Comparison of ENCODE assay signal across 27 cellular contexts in genomic region chr2:9343524-9343923, GRCh38.
"Had no signal": no experiment of that assay in that cellular context is flagged by ENCODE, and none has a peak within 500 bp of the region (broad histone marks: within the 10 kb centered on the region; RNA-seq: fewer than 3 reads in every experiment).

No MANE protein-coding gene starts in this region.

- H3K4me3 Mint-ChIP-seq: naive thymus-derived CD8-positive, alpha-beta T cell; nephron; neural progenitor cell; stimulated activated naive B cell treated with anti-CD40 and anti-IgM and Interleukin-4, amounts not matched to agents 10 μg/mL and 1 μg/mL and 100 μg/mL, for 72 hours had no signal

- H3K27ac Mint-ChIP-seq: nephron; neural progenitor cell; stimulated activated naive B cell treated with anti-CD40 and anti-IgM and Interleukin-4, amounts not matched to agents 10 μg/mL and 1 μg/mL and 100 μg/mL, for 72 hours had no signal

- H3K27me3 ChIP-seq: left lung, neural progenitor cell, neutrophil, stomach, testis, thyroid gland, transverse colon, upper lobe of left lung had no signal

- H3K9ac ChIP-seq: neural progenitor cell, parathyroid adenoma had no signal

- H2AFZ ChIP-seq: neural progenitor cell, parathyroid adenoma had no signal

- H3K4me2 ChIP-seq: neural progenitor cell had no signal

- FAIRE-seq: keratinocyte had no signal

- H3K4me3 ChIP-seq: left lung, lower lobe of right lung, neural progenitor cell, skin epidermis, stomach, testis, thyroid gland, transverse colon, upper lobe of left lung had no signal

- H3K36me3 Mint-ChIP-seq: naive thymus-derived CD8-positive, alpha-beta T cell; stimulated activated naive B cell treated with anti-CD40 and anti-IgM and Interleukin-4, amounts not matched to agents 10 μg/mL and 1 μg/mL and 100 μg/mL, for 72 hours had no signal

- H3K9me3 Mint-ChIP-seq: nephron; stimulated activated naive B cell treated with anti-CD40 and anti-IgM and Interleukin-4, amounts not matched to agents 10 μg/mL and 1 μg/mL and 100 μg/mL, for 72 hours had no signal

- H3K27ac ChIP-seq: left lung, lower lobe of right lung, neural progenitor cell, neutrophil, parathyroid adenoma, skin epidermis, stomach, testis, thyroid gland, transverse colon, upper lobe of left lung had no signal

- H3K4me1 Mint-ChIP-seq: naive thymus-derived CD8-positive, alpha-beta T cell; stimulated activated naive B cell treated with anti-CD40 and anti-IgM and Interleukin-4, amounts not matched to agents 10 μg/mL and 1 μg/mL and 100 μg/mL, for 72 hours had no signal

- H3K27me3 Mint-ChIP-seq: stimulated activated naive B cell treated with anti-CD40 and anti-IgM and Interleukin-4, amounts not matched to agents 10 μg/mL and 1 μg/mL and 100 μg/mL, for 72 hours had no signal

- H3K36me3 ChIP-seq: neural progenitor cell, neutrophil had no signal

- DNase-seq: hippocampal formation; kidney glomerular epithelial cell; left colon; left lung; lower lobe of right lung; mammary epithelial cell; mesenchymal stem cell; naive thymus-derived CD8-positive, alpha-beta T cell; occipital lobe; right cardiac atrium; stimulated activated CD4-positive, alpha-beta T cell treated with anti-CD3 and anti-CD28 coated beads, Interleukin-12 subunit alpha, Interleukin-12 subunit beta, amount 100 ng/mL, for 4 hours; stimulated activated CD4-positive, alpha-beta T cell treated with anti-CD3 and anti-CD28 coated beads, Interleukin-15, amount 100 ng/mL, for 24 hours; stimulated activated CD4-positive, alpha-beta T cell treated with anti-CD3 and anti-CD28 coated beads, Interleukin-2, amount 100 ng/mL, for 24 hours; stimulated activated CD4-positive, alpha-beta T cell treated with anti-CD3 and anti-CD28 coated beads, Interleukin-4, amount 100 ng/mL, for 1 hour; stimulated activated naive B cell treated with anti-CD40 and anti-IgM and Interleukin-4, amounts not matched to agents 10 μg/mL and 1 μg/mL and 100 μg/mL, for 72 hours; stimulated activated naive CD8-positive, alpha-beta T cell treated with anti-CD3 and anti-CD28 coated beads, Interleukin-15, Interleukin-2, amounts not matched to agents 100 U/mL and 50 U/mL, for 24 hours; stomach; testis; thyroid gland; transverse colon; upper lobe of left lung had no signal

- H3K9me3 ChIP-seq: left lung, lower lobe of right lung, neutrophil, stomach, testis, thyroid gland, transverse colon, upper lobe of left lung had no signal

- H3K4me1 ChIP-seq: neural progenitor cell, parathyroid adenoma, testis, transverse colon had no signal
